29 cellular contexts compared by ENCODE assay signal in genomic region chr1:179042700-179043099, GRCh38.
"Had no signal": no experiment of that assay in that cellular context is flagged by ENCODE, and none has a peak within 500 bp of the region (broad histone marks: within the 10 kb centered on the region; RNA-seq: fewer than 3 reads in every experiment).

No MANE protein-coding gene starts in this region.

- H2AFZ ChIP-seq: parathyroid adenoma had no signal

- H3K4me3 Mint-ChIP-seq: naive B cell; naive thymus-derived CD8-positive, alpha-beta T cell; nephron; stimulated activated effector memory CD8-positive, alpha-beta T cell treated with anti-CD3 and anti-CD28 coated beads, Interleukin-12 subunit alpha, Interleukin-12 subunit beta, amount 100 ng/mL, for 72 hours; stimulated activated naive B cell treated with anti-CD40 and anti-IgM and Interleukin-4, amounts not matched to agents 10 μg/mL and 1 μg/mL and 100 μg/mL, for 72 hours; stimulated activated naive CD8-positive, alpha-beta T cell treated with anti-CD3 and anti-CD28 coated beads, Interleukin-15, Interleukin-2, amounts not matched to agents 100 ng/mL and 50 ng/mL, for 24 hours; type B pancreatic cell had no signal

- H3K4me1 ChIP-seq: parathyroid adenoma, right lobe of liver had no signal

- ATAC-seq: naive thymus-derived CD8-positive, alpha-beta T cell; stimulated activated effector memory CD8-positive, alpha-beta T cell treated with anti-CD3 and anti-CD28 coated beads, Interleukin-12 subunit alpha, Interleukin-12 subunit beta, amount 100 ng/mL, for 72 hours; stimulated activated naive B cell treated with anti-CD40 and anti-IgM and Interleukin-4, amounts not matched to agents 10 μg/mL and 1 μg/mL and 100 μg/mL, for 72 hours; upper lobe of right lung had no signal

- H3K27ac ChIP-seq: ovary, parathyroid adenoma, psoas muscle, right lobe of liver, sigmoid colon, stomach, suprapubic skin, testis, tibial artery, transverse colon, upper lobe of right lung, vagina had no signal

- DNase-seq: naive B cell; naive thymus-derived CD8-positive, alpha-beta T cell; occipital lobe; ovary; psoas muscle; right cardiac atrium; right lobe of liver; sigmoid colon; small intestine; stimulated activated CD4-positive, alpha-beta T cell treated with anti-CD3 and anti-CD28 coated beads, Interleukin-15, amount 100 ng/mL, for 24 hours; stimulated activated CD4-positive, alpha-beta T cell treated with anti-CD3 and anti-CD28 coated beads, Interleukin-2, amount 100 ng/mL, for 24 hours; stimulated activated CD4-positive, alpha-beta T cell treated with anti-CD3 and anti-CD28 coated beads, Interleukin-2, amount 100 ng/mL, for 48 hours; stimulated activated CD4-positive, alpha-beta T cell treated with anti-CD3 and anti-CD28 coated beads, Interleukin-4, amount 100 ng/mL, for 24 hours; stimulated activated naive B cell treated with anti-CD40 and anti-IgM and Interleukin-4, amounts not matched to agents 10 μg/mL and 1 μg/mL and 100 μg/mL, for 72 hours; stimulated activated naive CD4-positive, alpha-beta T cell treated with Interleukin-2 at 50 U/mL for 16 hours; stomach; testis; tibial artery; transverse colon; upper lobe of right lung had no signal

- H3K27ac Mint-ChIP-seq: nephron; progenitor cell of endocrine pancreas; stimulated activated effector memory CD8-positive, alpha-beta T cell treated with anti-CD3 and anti-CD28 coated beads, Interleukin-12 subunit alpha, Interleukin-12 subunit beta, amount 100 ng/mL, for 72 hours; stimulated activated naive B cell treated with anti-CD40 and anti-IgM and Interleukin-4, amounts not matched to agents 10 μg/mL and 1 μg/mL and 100 μg/mL, for 72 hours; stimulated activated naive CD8-positive, alpha-beta T cell treated with anti-CD3 and anti-CD28 coated beads, Interleukin-15, Interleukin-2, amounts not matched to agents 100 ng/mL and 50 ng/mL, for 24 hours; type B pancreatic cell had no signal

- H3K9me3 ChIP-seq: ovary, psoas muscle, right lobe of liver, sigmoid colon, stomach, suprapubic skin, testis, tibial artery, transverse colon, upper lobe of right lung, vagina had no signal

- H3K36me3 ChIP-seq: ovary, sigmoid colon, suprapubic skin, transverse colon, upper lobe of right lung had no signal

- FAIRE-seq: small intestine, urothelium cell line had no signal

- H3K9ac ChIP-seq: parathyroid adenoma had no signal

- H3K27me3 ChIP-seq: ovary, right lobe of liver, sigmoid colon, stomach, suprapubic skin, testis, tibial artery, transverse colon, upper lobe of right lung, vagina had no signal

- H3K9me3 Mint-ChIP-seq: naive B cell; naive thymus-derived CD8-positive, alpha-beta T cell; stimulated activated effector memory CD8-positive, alpha-beta T cell treated with anti-CD3 and anti-CD28 coated beads, Interleukin-12 subunit alpha, Interleukin-12 subunit beta, amount 100 ng/mL, for 72 hours; stimulated activated naive B cell treated with anti-CD40 and anti-IgM and Interleukin-4, amounts not matched to agents 10 μg/mL and 1 μg/mL and 100 μg/mL, for 72 hours; stimulated activated naive CD8-positive, alpha-beta T cell treated with anti-CD3 and anti-CD28 coated beads, Interleukin-15, Interleukin-2, amounts not matched to agents 100 ng/mL and 50 ng/mL, for 24 hours had no signal

- H3K36me3 Mint-ChIP-seq: stimulated activated effector memory CD8-positive, alpha-beta T cell treated with anti-CD3 and anti-CD28 coated beads, Interleukin-12 subunit alpha, Interleukin-12 subunit beta, amount 100 ng/mL, for 72 hours had no signal

- H3K4me3 ChIP-seq: ovary, psoas muscle, right lobe of liver, sigmoid colon, stomach, suprapubic skin, testis, tibial artery, transverse colon, upper lobe of right lung, vagina had no signal

- H3K27me3 Mint-ChIP-seq: naive B cell; naive thymus-derived CD8-positive, alpha-beta T cell; progenitor cell of endocrine pancreas; stimulated activated naive B cell treated with anti-CD40 and anti-IgM and Interleukin-4, amounts not matched to agents 10 μg/mL and 1 μg/mL and 100 μg/mL, for 72 hours; stimulated activated naive CD8-positive, alpha-beta T cell treated with anti-CD3 and anti-CD28 coated beads, Interleukin-15, Interleukin-2, amounts not matched to agents 100 ng/mL and 50 ng/mL, for 24 hours; type B pancreatic cell had no signal
